ENCODE assay signal across 12 cellular contexts in the genomic region with DNA sequence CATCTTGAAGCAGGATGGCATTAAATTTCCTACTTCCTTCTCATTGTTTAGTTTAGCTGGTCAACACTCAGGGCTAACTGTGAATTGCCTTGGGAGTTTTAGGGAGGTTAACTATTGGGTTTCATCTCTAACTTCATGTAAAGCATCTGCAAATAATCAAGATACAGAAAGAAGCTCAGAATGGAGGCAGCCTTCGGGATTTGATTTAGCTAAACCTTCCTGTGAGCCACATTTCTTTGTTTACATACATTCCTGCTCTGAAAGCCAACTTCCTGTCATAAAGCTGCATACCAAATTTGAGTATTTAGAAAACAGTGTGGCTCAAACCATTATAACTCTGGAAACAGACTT.
A peak's percentile ranks its signal among the peaks of the same experiment; 100 is the strongest.
DNase-seq lines count a peak whose midpoint lies in the region; ATAC-seq, FAIRE-seq and TF ChIP-seq lines count a peak whose summit lies in the region.
"Had no signal": no experiment of that assay in that cellular context is flagged by ENCODE, and none has a peak within 500 bp of the region (broad histone marks: within the 10 kb centered on the region; RNA-seq: fewer than 3 reads in every experiment).

No MANE protein-coding gene starts in this region.

- DNase-seq in DMS53 treated with DMSO at 0.1 percent for 48 hours (lab: John Stamatoyannopoulos, UW; ENCODE audit: unreplicated experiment) (peak; percentile 4), NCI-H526 (lab: John Stamatoyannopoulos, UW) (peak; percentile 7 to 18), endothelial cell of umbilical vein (ENCODE audit: low read depth, low spot score) (peak; percentile 62), osteoblast (ENCODE audit: insufficient read length, low spot score, missing footprints) (no peak), GM12892 (ENCODE audit: insufficient read length) (no peak), NCI-H1105 treated with DMSO at 0.1 percent for 48 hours (lab: John Stamatoyannopoulos, UW) (no peak), globus pallidus (ENCODE audit: low spot score) (no peak)
- DNase-seq: activated naive CD4-positive, alpha-beta T cell; upper lobe of left lung had no signal

- no peak for ATAC-seq in HG03521 (IDR thresholded peaks at IDR 0.05; ENCODE audit: unreplicated experiment)
- ATAC-seq: Panc1 had no signal

- H3K9me1 ChIP-seq in endothelial cell of umbilical vein (replicated peaks; ENCODE audit: control insufficient read depth, extremely low read depth, insufficient read depth, low read length), result no peaks in the 10 kb centered on the region

- H3K9me3 ChIP-seq in endothelial cell of umbilical vein (replicated peaks; ENCODE audit: control insufficient read depth, insufficient read depth, low read length) (no peaks in the 10 kb centered on the region), osteoblast (ENCODE audit: low read depth, low read length) (no peaks in the 10 kb centered on the region)
- H3K9me3 ChIP-seq: upper lobe of left lung had no signal

- dilution Hi-C loops in endothelial cell of umbilical vein (cut with MboI; ENCODE audit: extremely low pct_ligation_motif_present, low sequenced_read_pairs), result no loop called here

- H3K27me3 ChIP-seq in endothelial cell of umbilical vein (ENCODE audit: control insufficient read depth in 2 of 2, insufficient read depth in 2 of 2, low read length in 2 of 2), result no peaks in the 10 kb centered on the region
- no peaks in the 10 kb centered on the region for H3K27me3 ChIP-seq in osteoblast (ENCODE audit: insufficient read depth, low read length)
- H3K27me3 ChIP-seq: upper lobe of left lung had no signal

- H3K36me3 ChIP-seq in endothelial cell of umbilical vein (ENCODE audit: control insufficient read depth in 2 of 2, extremely low read depth in 1 of 2, insufficient read depth in 2 of 2, low read length in 2 of 2) (no peaks in the 10 kb centered on the region), osteoblast (ENCODE audit: insufficient read depth, low read length) (no peaks in the 10 kb centered on the region)
- H3K36me3 ChIP-seq: upper lobe of left lung had no signal

- no peak overlapping the region for H3K9ac ChIP-seq in endothelial cell of umbilical vein (replicated peaks; ENCODE audit: extremely low read depth, insufficient read depth, low read length)

- peak overlapping the region; percentile 82 for H2AFZ ChIP-seq in endothelial cell of umbilical vein (ENCODE audit: low read depth, low read length)
- H2AFZ ChIP-seq in osteoblast (ENCODE audit: low read length), result peak overlapping the region; percentile 42

- intact Hi-C loops in endothelial cell of umbilical vein (cut with micrococcal nuclease), result loop anchor here (5.0 kb wide), 1 partner anchor 132 kb away; a partner anchor contains a TSS

- H3K4me1 ChIP-seq in endothelial cell of umbilical vein (ENCODE audit: control insufficient read depth, extremely low read depth, insufficient read depth, low read length) (peaks cover 11% of the 10 kb centered on the region), osteoblast (ENCODE audit: insufficient read depth, low read length) (peaks cover 37% of the 10 kb centered on the region)

- BruUV-seq in endothelial cell of umbilical vein (replicated peaks; lab: Mats Ljungman, UMichigan), result no TSS peak

- H3K4me3 ChIP-seq in endothelial cell of umbilical vein (replicated peaks in 1 of 3; ENCODE audit: insufficient read depth in 1 of 3, low read depth in 1 of 3, low read length in 3 of 3), result peak overlapping the region in 1 of 3 experiments; percentile 11
- no peak overlapping the region for H3K4me3 ChIP-seq in osteoblast (ENCODE audit: insufficient read depth, low read length)
- H3K4me3 ChIP-seq: lung, upper lobe of left lung had no signal

- no peaks in the 10 kb centered on the region for H4K20me1 ChIP-seq in endothelial cell of umbilical vein (replicated peaks; ENCODE audit: control insufficient read depth, extremely low read depth, insufficient read depth, low read length)
- no peaks in the 10 kb centered on the region for H4K20me1 ChIP-seq in osteoblast (ENCODE audit: insufficient read depth, low read length)

- CTCF ChIA-PET in endothelial cell of umbilical vein (lab: Charles Lee), result no interaction called here

- H3K79me2 ChIP-seq in endothelial cell of umbilical vein (ENCODE audit: control insufficient read depth, insufficient read depth, low read length) (no peaks in the 10 kb centered on the region), osteoblast (ENCODE audit: insufficient read depth, low read length) (no peaks in the 10 kb centered on the region)

- TF ChIP-seq POLR2A in endothelial cell of umbilical vein (IDR thresholded peaks at IDR 0.05; ENCODE audit: low read depth, low read length) (no peak), GM12892 (IDR thresholded peaks at IDR 0.05; ENCODE audit: low read depth, low read length) (no peak)

- POLR2A ChIA-PET in endothelial cell of umbilical vein (lab: Charles Lee), result no interaction called here

- TF ChIP-seq CTCF in endothelial cell of umbilical vein (IDR thresholded peaks at IDR 0.05; ENCODE audit: extremely low read depth in 1 of 2, insufficient read depth in 1 of 2, low read depth in 1 of 2, low read length in 2 of 2) (no peak), osteoblast (IDR thresholded peaks at IDR 0.05; ENCODE audit: extremely low read depth, low read depth, low read length) (no peak)

- peak overlapping the region; percentile 3 for H3K27ac ChIP-seq in endothelial cell of umbilical vein (ENCODE audit: insufficient read depth, low read depth, low read length)
- H3K27ac ChIP-seq in osteoblast (ENCODE audit: low read depth, low read length), result peak overlapping the region; percentile 61

- H3K4me2 ChIP-seq in endothelial cell of umbilical vein (ENCODE audit: insufficient read depth, low read length) (peak overlapping the region; percentile 45), osteoblast (ENCODE audit: insufficient read depth, low read length) (peak overlapping the region; percentile 53)

- peak; percentile 71 for FAIRE-seq in endothelial cell of umbilical vein (lab: Jason Lieb, UNC)
- FAIRE-seq in GM12892 (lab: Jason Lieb, UNC), result no peak

TF ChIP-seq in endothelial cell of umbilical vein, 7 proteins besides CTCF, POLR2A, EP300 and RAD21:
- TF ChIP-seq MYC (IDR thresholded peaks at IDR 0.05; ENCODE audit: low read depth, low read length) (no peak), GATA2 (IDR thresholded peaks at IDR 0.05; ENCODE audit: insufficient read depth, insufficient read length, low read depth, low read length) (no peak), POLR2AphosphoS5 (IDR thresholded peaks at IDR 0.05; ENCODE audit: insufficient read depth, low read depth, low read length) (no peak), JUN (IDR thresholded peaks at IDR 0.05; ENCODE audit: borderline replicate concordance, insufficient read depth, insufficient read length, low read depth) (no peak), EZH2 (IDR thresholded peaks at IDR 0.05; ENCODE audit: borderline replicate concordance, low read depth, low read length, severe bottlenecking) (no peak), FOS (IDR thresholded peaks at IDR 0.05; ENCODE audit: borderline replicate concordance, insufficient read depth, low read length) (no peak)
- TF ChIP-seq, protein P1, sequence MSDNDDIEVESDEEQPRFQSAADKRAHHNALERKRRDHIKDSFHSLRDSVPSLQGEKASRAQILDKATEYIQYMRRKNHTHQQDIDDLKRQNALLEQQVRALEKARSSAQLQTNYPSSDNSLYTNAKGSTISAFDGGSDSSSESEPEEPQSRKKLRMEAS (IDR thresholded peaks at IDR 0.05; ENCODE audit: insufficient read depth, insufficient read length), result no peak

Comparison
In these comparisons a context has a peak if more than half of its experiments do, and no peak if none do; other contexts are left out.
1. DNase-seq: peak in DMS53 treated with DMSO at 0.1 percent for 48 hours (single experiment), NCI-H526 (2 of 2) and endothelial cell of umbilical vein (single experiment); none in osteoblast (single experiment), GM12892 (single experiment), NCI-H1105 treated with DMSO at 0.1 percent for 48 hours (single experiment) and globus pallidus (single experiment).